In genomic region chr6:73523434-73524123, GRCh38 we compare ENCODE assay signal across 1 cellular context.
TF ChIP-seq lines count a peak whose summit lies in the region.

No MANE protein-coding gene starts in this region.

TF ChIP-seq in HepG2, 621 proteins besides CTCF, POLR2A, EP300 and RAD21 (continued from another document and continues in another):
- TF ChIP-seq FLYWCH1 (CRISPR knock-in tag; IDR thresholded peaks at IDR 0.05), result no peak
- TF ChIP-seq NR1H2 (CRISPR knock-in tag; IDR thresholded peaks at IDR 0.05; ENCODE audit: borderline replicate concordance, low read depth), result peak; percentile 74; the same call in 1 of the 2 replicates
- TF ChIP-seq HNF4G (IDR thresholded peaks at IDR 0.05; ENCODE audit: borderline replicate concordance, low read depth, low read length), result 0 out of 2 replicates have a peak, but pooled peaks have one; percentile 20
- TF ChIP-seq HNF4G (CRISPR knock-in tag; IDR thresholded peaks at IDR 0.05; ENCODE audit: borderline replicate concordance, low read depth), result peak; percentile 42; the same call in 1 of the 2 replicates
- TF ChIP-seq HDAC6 (IDR thresholded peaks at IDR 0.05; ENCODE audit: low read depth, low read length), result no peak
- peak; percentile 88; the same call in 1 of the 2 replicates for TF ChIP-seq EEA1 (CRISPR knock-in tag; IDR thresholded peaks at IDR 0.05; ENCODE audit: borderline replicate concordance)
- TF ChIP-seq NCOR1 (IDR thresholded peaks at IDR 0.05; ENCODE audit: borderline replicate concordance, low read length), result no peak
- TF ChIP-seq ZNF607 (CRISPR knock-in tag; IDR thresholded peaks at IDR 0.05; ENCODE audit: borderline replicate concordance), result no peak
- no peak for TF ChIP-seq RORA (CRISPR knock-in tag; IDR thresholded peaks at IDR 0.05)
- TF ChIP-seq ZNF281 (CRISPR knock-in tag; IDR thresholded peaks at IDR 0.05; ENCODE audit: borderline replicate concordance), result no peak
- TF ChIP-seq ZFP91 (CRISPR knock-in tag; IDR thresholded peaks at IDR 0.05; ENCODE audit: borderline replicate concordance), result peak; percentile 86
- peak; percentile 75 for TF ChIP-seq CCDC6 (CRISPR knock-in tag; IDR thresholded peaks at IDR 0.05)
- 0 out of 2 replicates have a peak, but pooled peaks have one; percentile 75 for TF ChIP-seq ZNF776 (CRISPR knock-in tag; IDR thresholded peaks at IDR 0.05)
- 0 out of 2 replicates have a peak, but pooled peaks have one; percentile 47 for TF ChIP-seq ZNF30 (CRISPR knock-in tag; IDR thresholded peaks at IDR 0.05)
- no peak for TF ChIP-seq FOXJ3 (CRISPR knock-in tag; IDR thresholded peaks at IDR 0.05; ENCODE audit: borderline replicate concordance)
- 0 out of 2 replicates have a peak, but pooled peaks have one; percentile 43 for TF ChIP-seq BORCS8-MEF2B (CRISPR knock-in tag; IDR thresholded peaks at IDR 0.05)
- TF ChIP-seq ELF3 (CRISPR knock-in tag; IDR thresholded peaks at IDR 0.05), result peak; percentile 80
- TF ChIP-seq FOXC1 (CRISPR knock-in tag; IDR thresholded peaks at IDR 0.05; ENCODE audit: borderline replicate concordance), result 0 out of 2 replicates have a peak, but pooled peaks have one; percentile 52
- TF ChIP-seq ZNF503 (CRISPR knock-in tag; IDR thresholded peaks at IDR 0.05), result 0 out of 2 replicates have a peak, but pooled peaks have one; percentile 37
- no peak for TF ChIP-seq ATF7 (IDR thresholded peaks at IDR 0.05)
- TF ChIP-seq ATF7 (CRISPR knock-in tag; IDR thresholded peaks at IDR 0.05), result 0 out of 2 replicates have a peak, but pooled peaks have one; percentile 61
- peak; percentile 45 for TF ChIP-seq PTBP1 (IDR thresholded peaks at IDR 0.05; ENCODE audit: low read depth, low read length, poor library complexity, severe bottlenecking)
- TF ChIP-seq FOXM1 (CRISPR knock-in tag; IDR thresholded peaks at IDR 0.05), result no peak
- TF ChIP-seq ZNF556 (CRISPR knock-in tag; IDR thresholded peaks at IDR 0.05; ENCODE audit: borderline replicate concordance), result peak; percentile 57; the same call in 1 of the 2 replicates
- no peak for TF ChIP-seq ZNF510 (CRISPR knock-in tag; IDR thresholded peaks at IDR 0.05; ENCODE audit: low read depth)
- TF ChIP-seq SP140L (CRISPR knock-in tag; IDR thresholded peaks at IDR 0.05; ENCODE audit: borderline replicate concordance), result no peak
- no peak for TF ChIP-seq ZSCAN12 (CRISPR knock-in tag; IDR thresholded peaks at IDR 0.05)
- peak; percentile 95 for TF ChIP-seq YEATS4 (CRISPR knock-in tag; IDR thresholded peaks at IDR 0.05; ENCODE audit: borderline replicate concordance)
- peak; percentile 76; the same call in 1 of the 2 replicates for TF ChIP-seq ZNF446 (CRISPR knock-in tag; IDR thresholded peaks at IDR 0.05)
- no peak for TF ChIP-seq RFX5 (IDR thresholded peaks at IDR 0.05; ENCODE audit: low read depth, low read length)
- TF ChIP-seq ZNF563 (CRISPR knock-in tag; IDR thresholded peaks at IDR 0.05), result peak; percentile 81; the same call in 1 of the 2 replicates
- TF ChIP-seq ATAD3A (CRISPR knock-in tag; IDR thresholded peaks at IDR 0.05), result no peak
- TF ChIP-seq ZNF20 (CRISPR knock-in tag; IDR thresholded peaks at IDR 0.05), result no peak
- TF ChIP-seq ZNF496 (CRISPR knock-in tag; IDR thresholded peaks at IDR 0.05; ENCODE audit: insufficient replicate concordance), result no peak
- TF ChIP-seq NFKBIZ (CRISPR knock-in tag; IDR thresholded peaks at IDR 0.05), result peak; percentile 57
- peak; percentile 89 for TF ChIP-seq SALL1 (CRISPR knock-in tag; IDR thresholded peaks at IDR 0.05)
- peak; percentile 81 for TF ChIP-seq PHF21A (CRISPR knock-in tag; IDR thresholded peaks at IDR 0.05)
- TF ChIP-seq ZBTB34 (CRISPR knock-in tag; IDR thresholded peaks at IDR 0.05), result peak; percentile 61; the same call in 1 of the 2 replicates
- no peak for TF ChIP-seq ZBTB40 (IDR thresholded peaks at IDR 0.05)
- TF ChIP-seq ZBTB40 (CRISPR knock-in tag; IDR thresholded peaks at IDR 0.05), result peak; percentile 88
- peak; percentile 78; the same call in 1 of the 2 replicates for TF ChIP-seq ZNF788 (CRISPR knock-in tag; IDR thresholded peaks at IDR 0.05; ENCODE audit: borderline replicate concordance)
- TF ChIP-seq CREB1 (IDR thresholded peaks at IDR 0.05), result no peak
- no peak; the same call in 1 of the 2 replicates for TF ChIP-seq CREB1 (CRISPR knock-in tag; IDR thresholded peaks at IDR 0.05)
